1 cellular context compared by ENCODE assay signal in the genomic region with DNA sequence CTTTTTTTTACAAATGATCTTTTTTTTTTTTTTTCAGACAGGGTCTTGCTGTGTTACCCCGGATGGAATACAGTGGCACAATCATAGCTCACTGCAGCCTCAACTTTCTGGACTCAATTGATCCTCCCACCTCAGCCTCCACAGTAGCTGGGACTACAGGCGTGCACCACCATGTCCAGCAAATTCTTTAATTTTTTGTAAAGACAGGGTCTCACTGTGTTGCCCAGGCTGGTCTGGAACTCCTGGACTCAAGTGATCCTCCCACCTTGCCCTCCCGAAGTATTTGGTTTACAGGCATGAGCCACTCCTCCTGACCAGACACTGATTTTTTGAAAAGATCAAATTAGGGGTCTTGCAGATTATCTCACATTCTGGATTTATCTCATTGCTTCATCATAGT.
TF ChIP-seq lines count a peak whose summit lies in the region.

No MANE protein-coding gene starts in this region.

TF ChIP-seq in HCT116, 20 proteins besides CTCF, POLR2A, EP300 and RAD21 (continued from another document):
- TF ChIP-seq ELF1 (IDR thresholded peaks at IDR 0.05; ENCODE audit: borderline replicate concordance, low read depth), result no peak
